1 cellular context compared by ENCODE assay signal in the genomic region with DNA sequence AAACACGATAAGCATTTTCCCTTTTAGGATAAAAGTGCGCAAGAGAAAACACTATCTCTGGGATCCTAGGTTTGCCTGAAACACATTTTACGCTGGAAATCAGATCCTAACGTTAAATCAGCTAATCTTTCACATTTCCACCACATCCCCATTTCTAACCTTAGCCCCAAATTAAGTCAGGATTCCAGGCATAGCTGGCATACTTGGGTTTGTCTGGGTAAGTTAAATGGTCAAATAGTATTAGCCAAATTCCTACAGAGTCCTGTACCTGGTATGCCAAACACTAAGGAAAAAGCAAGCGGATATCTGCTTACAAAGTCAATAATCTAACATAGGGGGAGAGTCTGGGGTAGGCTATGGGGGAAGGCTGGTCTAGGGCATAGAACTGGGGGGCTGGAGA.
TF ChIP-seq lines count a peak whose summit lies in the region.

No MANE protein-coding gene starts in this region.

TF ChIP-seq in GM23338, 12 proteins besides CTCF, POLR2A, EP300 and RAD21 (continued from another document):
- TF ChIP-seq CREB1 (CRISPR knock-in tag; IDR thresholded peaks at IDR 0.05; ENCODE audit: low read depth) (no peak), ZNF114 (CRISPR knock-in tag; IDR thresholded peaks at IDR 0.05) (no peak)
